Comparison of ENCODE assay signal across 26 cellular contexts in genomic region chr2:190720276-190720675, GRCh38.
"Had no signal": no experiment of that assay in that cellular context is flagged by ENCODE, and none has a peak within 500 bp of the region (broad histone marks: within the 10 kb centered on the region; RNA-seq: fewer than 3 reads in every experiment).

No MANE protein-coding gene starts in this region.

- H3K4me3 Mint-ChIP-seq: activated naive CD8-positive, alpha-beta T cell treated with anti-CD3 and anti-CD28 coated beads, Interleukin-2, amount 10 ng/mL, durations not matched to agents 7 days and 5 days; natural killer cell; stimulated activated naive CD8-positive, alpha-beta T cell treated with anti-CD3 and anti-CD28 coated beads, Interleukin-15, amount 100 ng/mL, for 72 hours had no signal

- H3K4me1 Mint-ChIP-seq: natural killer cell had no signal

- H3K27ac ChIP-seq: coronary artery, esophagus squamous epithelium, gastrocnemius medialis, spleen, tibial artery, WERI-Rb-1 had no signal

- H3K27ac Mint-ChIP-seq: activated naive CD8-positive, alpha-beta T cell treated with anti-CD3 and anti-CD28 coated beads, Interleukin-2, amount 10 ng/mL, durations not matched to agents 7 days and 5 days; natural killer cell; progenitor cell of endocrine pancreas had no signal

- H3K9me3 Mint-ChIP-seq: activated naive CD8-positive, alpha-beta T cell treated with anti-CD3 and anti-CD28 coated beads, Interleukin-2, amount 10 ng/mL, durations not matched to agents 7 days and 5 days; natural killer cell had no signal

- DNase-seq: activated CD4-positive, alpha-beta T cell treated with anti-CD3 and anti-CD28 coated beads, Interleukin-2, amount 50 U/mL, for 1 hour; activated CD4-positive, CD25-positive, alpha-beta regulatory T cell treated with anti-CD3 and anti-CD28 coated beads, Interleukin-2, amount 50 U/mL, for 72 hours; activated gamma-delta T cell; activated naive CD8-positive, alpha-beta T cell treated with anti-CD3 and anti-CD28 coated beads, Interleukin-2, amount 10 ng/mL, durations not matched to agents 7 days and 5 days; activated T-cell treated with anti-CD3 and anti-CD28 coated beads, Interleukin-2, amount 50 U/mL, for 1 hour; amygdala; cerebellar nuclear complex; esophagus squamous epithelium; gastrocnemius medialis; head of caudate nucleus; hypothalamus; left ventricle myocardium superior; mammary epithelial cell; midbrain; natural killer cell; spleen; stimulated activated CD4-positive, alpha-beta T cell treated with anti-CD3 and anti-CD28 coated beads, Interleukin-4, amount 100 ng/mL, for 1 hour; stimulated activated naive CD8-positive, alpha-beta T cell treated with anti-CD3 and anti-CD28 coated beads, Interleukin-15, amount 100 ng/mL, for 72 hours; T-helper 1 cell; tibial artery; WERI-Rb-1 had no signal

- H3K27me3 ChIP-seq: esophagus squamous epithelium, gastrocnemius medialis, spleen, tibial artery had no signal

- H3K9me3 ChIP-seq: esophagus squamous epithelium, gastrocnemius medialis, spleen, tibial artery had no signal

- H3K4me1 ChIP-seq: spleen, tibial artery had no signal

- H3K36me3 Mint-ChIP-seq: activated naive CD8-positive, alpha-beta T cell treated with anti-CD3 and anti-CD28 coated beads, Interleukin-2, amount 10 ng/mL, durations not matched to agents 7 days and 5 days; natural killer cell had no signal

- ATAC-seq: gastrocnemius medialis; left ventricle myocardium superior; natural killer cell; stimulated activated naive CD8-positive, alpha-beta T cell treated with anti-CD3 and anti-CD28 coated beads, Interleukin-15, amount 100 ng/mL, for 72 hours had no signal

- H3K4me3 ChIP-seq: coronary artery, esophagus squamous epithelium, gastrocnemius medialis, spleen, tibial artery had no signal

- H3K36me3 ChIP-seq: esophagus squamous epithelium, gastrocnemius medialis, spleen, tibial artery, WERI-Rb-1 had no signal

- H3K27me3 Mint-ChIP-seq: activated naive CD8-positive, alpha-beta T cell treated with anti-CD3 and anti-CD28 coated beads, Interleukin-2, amount 10 ng/mL, durations not matched to agents 7 days and 5 days; progenitor cell of endocrine pancreas; stimulated activated naive CD8-positive, alpha-beta T cell treated with anti-CD3 and anti-CD28 coated beads, Interleukin-15, amount 100 ng/mL, for 72 hours had no signal

- FAIRE-seq: bronchial epithelial cell, TTC549, urothelium cell line had no signal
